Comparison of ENCODE assay signal across 1 cellular context in the genomic region with DNA sequence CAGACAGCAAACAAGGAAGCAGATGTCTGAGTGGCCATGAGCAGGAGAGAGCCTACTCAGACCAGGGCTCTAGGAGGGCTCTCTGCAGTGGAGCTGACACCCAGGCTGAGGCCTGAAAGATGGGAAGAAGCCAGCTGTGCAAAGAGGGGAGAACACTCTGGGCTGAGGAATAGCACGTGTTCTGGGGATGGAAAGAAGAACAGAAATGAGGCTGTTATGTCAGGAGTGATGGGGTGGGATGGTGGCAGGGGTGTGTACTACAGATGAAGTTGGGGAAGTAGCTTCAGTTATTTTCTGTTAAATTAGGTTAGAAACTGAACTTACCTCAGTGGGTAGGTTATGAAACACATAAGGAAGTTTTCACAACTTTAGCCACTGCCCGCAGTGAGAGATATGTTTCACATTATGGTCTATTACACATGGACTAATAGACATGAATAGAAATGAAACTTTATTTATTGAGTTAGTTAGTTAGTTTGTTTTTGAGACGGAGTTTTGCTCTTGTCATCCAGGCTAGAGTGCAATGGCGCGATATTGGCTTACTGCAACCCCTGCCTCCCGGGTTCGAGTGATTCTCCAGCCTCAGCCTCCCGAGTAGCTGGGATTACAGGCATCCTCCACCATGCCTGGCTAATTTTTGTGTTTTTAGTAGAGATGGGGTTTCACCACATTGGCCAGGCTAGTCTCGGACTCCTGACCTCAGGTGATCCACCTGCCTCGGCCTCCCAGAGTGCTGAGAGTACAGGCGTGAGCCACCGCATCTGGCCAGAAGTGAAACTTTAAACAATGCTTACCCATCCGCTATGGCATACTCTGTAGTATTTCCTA.
TF ChIP-seq lines count a peak whose summit lies in the region.

No MANE protein-coding gene starts in this region.

TF ChIP-seq in GM12878, 131 proteins besides CTCF, POLR2A, EP300 and RAD21 (continued from another document):
- TF ChIP-seq, protein P1, sequence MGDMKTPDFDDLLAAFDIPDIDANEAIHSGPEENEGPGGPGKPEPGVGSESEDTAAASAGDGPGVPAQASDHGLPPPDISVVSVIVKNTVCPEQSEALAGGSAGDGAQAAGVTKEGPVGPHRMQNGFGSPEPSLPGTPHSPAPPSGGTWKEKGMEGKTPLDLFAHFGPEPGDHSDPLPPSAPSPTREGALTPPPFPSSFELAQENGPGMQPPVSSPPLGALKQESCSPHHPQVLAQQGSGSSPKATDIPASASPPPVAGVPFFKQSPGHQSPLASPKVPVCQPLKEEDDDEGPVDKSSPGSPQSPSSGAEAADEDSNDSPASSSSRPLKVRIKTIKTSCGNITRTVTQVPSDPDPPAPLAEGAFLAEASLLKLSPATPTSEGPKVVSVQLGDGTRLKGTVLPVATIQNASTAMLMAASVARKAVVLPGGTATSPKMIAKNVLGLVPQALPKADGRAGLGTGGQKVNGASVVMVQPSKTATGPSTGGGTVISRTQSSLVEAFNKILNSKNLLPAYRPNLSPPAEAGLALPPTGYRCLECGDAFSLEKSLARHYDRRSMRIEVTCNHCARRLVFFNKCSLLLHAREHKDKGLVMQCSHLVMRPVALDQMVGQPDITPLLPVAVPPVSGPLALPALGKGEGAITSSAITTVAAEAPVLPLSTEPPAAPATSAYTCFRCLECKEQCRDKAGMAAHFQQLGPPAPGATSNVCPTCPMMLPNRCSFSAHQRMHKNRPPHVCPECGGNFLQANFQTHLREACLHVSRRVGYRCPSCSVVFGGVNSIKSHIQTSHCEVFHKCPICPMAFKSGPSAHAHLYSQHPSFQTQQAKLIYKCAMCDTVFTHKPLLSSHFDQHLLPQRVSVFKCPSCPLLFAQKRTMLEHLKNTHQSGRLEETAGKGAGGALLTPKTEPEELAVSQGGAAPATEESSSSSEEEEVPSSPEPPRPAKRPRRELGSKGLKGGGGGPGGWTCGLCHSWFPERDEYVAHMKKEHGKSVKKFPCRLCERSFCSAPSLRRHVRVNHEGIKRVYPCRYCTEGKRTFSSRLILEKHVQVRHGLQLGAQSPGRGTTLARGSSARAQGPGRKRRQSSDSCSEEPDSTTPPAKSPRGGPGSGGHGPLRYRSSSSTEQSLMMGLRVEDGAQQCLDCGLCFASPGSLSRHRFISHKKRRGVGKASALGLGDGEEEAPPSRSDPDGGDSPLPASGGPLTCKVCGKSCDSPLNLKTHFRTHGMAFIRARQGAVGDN (IDR thresholded peaks at IDR 0.05), result no peak
- TF ChIP-seq, protein P2, sequence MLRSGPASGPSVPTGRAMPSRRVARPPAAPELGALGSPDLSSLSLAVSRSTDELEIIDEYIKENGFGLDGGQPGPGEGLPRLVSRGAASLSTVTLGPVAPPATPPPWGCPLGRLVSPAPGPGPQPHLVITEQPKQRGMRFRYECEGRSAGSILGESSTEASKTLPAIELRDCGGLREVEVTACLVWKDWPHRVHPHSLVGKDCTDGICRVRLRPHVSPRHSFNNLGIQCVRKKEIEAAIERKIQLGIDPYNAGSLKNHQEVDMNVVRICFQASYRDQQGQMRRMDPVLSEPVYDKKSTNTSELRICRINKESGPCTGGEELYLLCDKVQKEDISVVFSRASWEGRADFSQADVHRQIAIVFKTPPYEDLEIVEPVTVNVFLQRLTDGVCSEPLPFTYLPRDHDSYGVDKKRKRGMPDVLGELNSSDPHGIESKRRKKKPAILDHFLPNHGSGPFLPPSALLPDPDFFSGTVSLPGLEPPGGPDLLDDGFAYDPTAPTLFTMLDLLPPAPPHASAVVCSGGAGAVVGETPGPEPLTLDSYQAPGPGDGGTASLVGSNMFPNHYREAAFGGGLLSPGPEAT (IDR thresholded peaks at IDR 0.05; ENCODE audit: low read depth), result peak; percentile 39; the same call in 1 of the 2 replicates
- TF ChIP-seq BMI1 (IDR thresholded peaks at IDR 0.05; ENCODE audit: borderline replicate concordance) (0 out of 2 replicates have a peak, but pooled peaks have one; percentile 28), ZBED1 (IDR thresholded peaks at IDR 0.05; ENCODE audit: borderline replicate concordance) (no peak), SIN3A (IDR thresholded peaks at IDR 0.05; ENCODE audit: low read depth, low read length) (no peak), RUNX3 (IDR thresholded peaks at IDR 0.05; ENCODE audit: low read length) (peak; percentile 73), RCOR1 (conservative IDR thresholded peaks at IDR 0.05; ENCODE audit: low read depth, low read length) (no peak), RAD51 (IDR thresholded peaks at IDR 0.05) (no peak), RBBP5 (conservative IDR thresholded peaks at IDR 0.05) (no peak), DPF2 (IDR thresholded peaks at IDR 0.05) (peak; percentile 68; the same call in 1 of the 2 replicates), NR2C2 (IDR thresholded peaks at IDR 0.05; ENCODE audit: borderline replicate concordance, control insufficient read depth, insufficient read length, low read depth) (no peak), CBX5 (IDR thresholded peaks at IDR 0.05; ENCODE audit: low read depth) (no peak), STAT3 (IDR thresholded peaks at IDR 0.05; ENCODE audit: low read depth, low read length) (no peak), EGR1 (IDR thresholded peaks at IDR 0.05; ENCODE audit: borderline replicate concordance in 1 of 2, low read depth in 2 of 2, low read length in 2 of 2) (no peak), EED (IDR thresholded peaks at IDR 0.05; ENCODE audit: low read depth) (no peak), HDGF (IDR thresholded peaks at IDR 0.05) (no peak), ETV6 (conservative IDR thresholded peaks at IDR 0.05 in 1 of 2, IDR thresholded peaks at IDR 0.05 in 1 of 2; ENCODE audit: borderline replicate concordance in 1 of 2, low read depth in 1 of 2) (peak in 1 of 2 experiments; percentile 20; a peak in 1 of 4 replicates)
- TF ChIP-seq, protein P3, sequence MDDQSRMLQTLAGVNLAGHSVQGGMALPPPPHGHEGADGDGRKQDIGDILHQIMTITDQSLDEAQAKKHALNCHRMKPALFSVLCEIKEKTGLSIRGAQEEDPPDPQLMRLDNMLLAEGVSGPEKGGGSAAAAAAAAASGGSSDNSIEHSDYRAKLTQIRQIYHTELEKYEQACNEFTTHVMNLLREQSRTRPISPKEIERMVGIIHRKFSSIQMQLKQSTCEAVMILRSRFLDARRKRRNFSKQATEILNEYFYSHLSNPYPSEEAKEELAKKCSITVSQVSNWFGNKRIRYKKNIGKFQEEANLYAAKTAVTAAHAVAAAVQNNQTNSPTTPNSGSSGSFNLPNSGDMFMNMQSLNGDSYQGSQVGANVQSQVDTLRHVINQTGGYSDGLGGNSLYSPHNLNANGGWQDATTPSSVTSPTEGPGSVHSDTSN (IDR thresholded peaks at IDR 0.05; ENCODE audit: insufficient replicate concordance, low read depth, low read length), result no peak
- TF ChIP-seq, protein P4, sequence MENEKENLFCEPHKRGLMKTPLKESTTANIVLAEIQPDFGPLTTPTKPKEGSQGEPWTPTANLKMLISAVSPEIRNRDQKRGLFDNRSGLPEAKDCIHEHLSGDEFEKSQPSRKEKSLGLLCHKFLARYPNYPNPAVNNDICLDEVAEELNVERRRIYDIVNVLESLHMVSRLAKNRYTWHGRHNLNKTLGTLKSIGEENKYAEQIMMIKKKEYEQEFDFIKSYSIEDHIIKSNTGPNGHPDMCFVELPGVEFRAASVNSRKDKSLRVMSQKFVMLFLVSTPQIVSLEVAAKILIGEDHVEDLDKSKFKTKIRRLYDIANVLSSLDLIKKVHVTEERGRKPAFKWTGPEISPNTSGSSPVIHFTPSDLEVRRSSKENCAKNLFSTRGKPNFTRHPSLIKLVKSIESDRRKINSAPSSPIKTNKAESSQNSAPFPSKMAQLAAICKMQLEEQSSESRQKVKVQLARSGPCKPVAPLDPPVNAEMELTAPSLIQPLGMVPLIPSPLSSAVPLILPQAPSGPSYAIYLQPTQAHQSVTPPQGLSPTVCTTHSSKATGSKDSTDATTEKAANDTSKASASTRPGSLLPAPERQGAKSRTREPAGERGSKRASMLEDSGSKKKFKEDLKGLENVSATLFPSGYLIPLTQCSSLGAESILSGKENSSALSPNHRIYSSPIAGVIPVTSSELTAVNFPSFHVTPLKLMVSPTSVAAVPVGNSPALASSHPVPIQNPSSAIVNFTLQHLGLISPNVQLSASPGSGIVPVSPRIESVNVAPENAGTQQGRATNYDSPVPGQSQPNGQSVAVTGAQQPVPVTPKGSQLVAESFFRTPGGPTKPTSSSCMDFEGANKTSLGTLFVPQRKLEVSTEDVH (IDR thresholded peaks at IDR 0.05; ENCODE audit: low read depth, partially characterized antibody), result no peak
- TF ChIP-seq, protein P5, sequence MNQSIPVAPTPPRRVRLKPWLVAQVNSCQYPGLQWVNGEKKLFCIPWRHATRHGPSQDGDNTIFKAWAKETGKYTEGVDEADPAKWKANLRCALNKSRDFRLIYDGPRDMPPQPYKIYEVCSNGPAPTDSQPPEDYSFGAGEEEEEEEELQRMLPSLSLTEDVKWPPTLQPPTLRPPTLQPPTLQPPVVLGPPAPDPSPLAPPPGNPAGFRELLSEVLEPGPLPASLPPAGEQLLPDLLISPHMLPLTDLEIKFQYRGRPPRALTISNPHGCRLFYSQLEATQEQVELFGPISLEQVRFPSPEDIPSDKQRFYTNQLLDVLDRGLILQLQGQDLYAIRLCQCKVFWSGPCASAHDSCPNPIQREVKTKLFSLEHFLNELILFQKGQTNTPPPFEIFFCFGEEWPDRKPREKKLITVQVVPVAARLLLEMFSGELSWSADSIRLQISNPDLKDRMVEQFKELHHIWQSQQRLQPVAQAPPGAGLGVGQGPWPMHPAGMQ (IDR thresholded peaks at IDR 0.05; ENCODE audit: borderline replicate concordance), result no peak
- TF ChIP-seq, protein P6, sequence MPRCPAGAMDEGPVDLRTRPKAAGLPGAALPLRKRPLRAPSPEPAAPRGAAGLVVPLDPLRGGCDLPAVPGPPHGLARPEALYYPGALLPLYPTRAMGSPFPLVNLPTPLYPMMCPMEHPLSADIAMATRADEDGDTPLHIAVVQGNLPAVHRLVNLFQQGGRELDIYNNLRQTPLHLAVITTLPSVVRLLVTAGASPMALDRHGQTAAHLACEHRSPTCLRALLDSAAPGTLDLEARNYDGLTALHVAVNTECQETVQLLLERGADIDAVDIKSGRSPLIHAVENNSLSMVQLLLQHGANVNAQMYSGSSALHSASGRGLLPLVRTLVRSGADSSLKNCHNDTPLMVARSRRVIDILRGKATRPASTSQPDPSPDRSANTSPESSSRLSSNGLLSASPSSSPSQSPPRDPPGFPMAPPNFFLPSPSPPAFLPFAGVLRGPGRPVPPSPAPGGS (IDR thresholded peaks at IDR 0.05; ENCODE audit: borderline replicate concordance, insufficient read depth, low read depth, low read length, poor library complexity, severe bottlenecking), result no peak
